Comparison of ENCODE assay signal across 9 cellular contexts in the genomic region with DNA sequence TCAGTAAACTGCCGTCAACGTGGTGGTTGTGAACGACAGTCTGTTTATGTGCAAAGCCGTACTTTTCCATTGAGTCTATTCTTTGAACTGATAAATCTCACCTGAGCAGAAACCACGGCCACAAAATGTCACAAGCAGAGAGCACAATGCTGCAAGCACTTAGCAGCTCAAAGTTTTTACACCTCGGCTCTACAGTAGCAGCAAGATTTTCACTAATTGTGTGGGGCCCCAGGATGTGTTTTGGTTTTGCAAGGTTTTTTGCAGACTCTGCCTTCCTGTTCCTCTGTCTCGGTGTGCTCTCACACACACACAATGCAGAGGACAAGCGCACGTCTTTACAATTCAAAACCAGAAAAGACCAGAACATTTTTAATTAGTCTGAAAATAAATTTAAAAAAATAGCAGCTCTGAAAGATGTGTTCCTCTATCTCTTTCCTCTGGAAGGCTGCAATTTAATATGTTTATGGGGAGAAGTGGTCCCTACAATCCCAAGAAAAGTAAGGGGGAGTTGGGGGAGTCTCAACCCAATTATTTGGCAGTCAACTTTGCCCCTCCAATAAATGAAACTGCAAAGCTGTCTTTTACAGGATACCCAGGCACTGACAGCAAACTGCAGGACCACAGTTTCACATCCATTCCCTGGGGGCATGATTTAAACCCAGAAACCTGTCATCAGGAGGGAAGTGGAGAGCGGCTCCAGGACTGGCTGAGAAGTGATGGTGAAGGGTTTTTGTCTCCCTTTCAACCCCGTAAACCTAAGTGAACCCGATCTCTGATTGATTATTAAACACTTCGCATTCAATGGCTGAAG.
DNase-seq lines count a peak whose midpoint lies in the region; ATAC-seq lines count a peak whose summit lies in the region.
"Had no signal": no experiment of that assay in that cellular context is flagged by ENCODE, and none has a peak within 500 bp of the region (broad histone marks: within the 10 kb centered on the region; RNA-seq: fewer than 3 reads in every experiment).

No MANE protein-coding gene starts in this region.

- H3K36me3 Mint-ChIP-seq in central memory CD8-positive, alpha-beta T cell (ENCODE audit: insufficient read depth), result peaks cover 15% of the 10 kb centered on the region

- H3K4me1 Mint-ChIP-seq in central memory CD8-positive, alpha-beta T cell, result peaks cover 79% of the 10 kb centered on the region

- ATAC-seq in GM18858 (IDR thresholded peaks at IDR 0.05; ENCODE audit: unreplicated experiment) (peak; percentile 55), HG02840 (IDR thresholded peaks at IDR 0.05; ENCODE audit: low FRiP score, unreplicated experiment) (peak; percentile 69)
- peak; percentile 90 for ATAC-seq in central memory CD8-positive, alpha-beta T cell (replicated peaks; ENCODE audit: extremely low read depth, poor library complexity, severe bottlenecking)
- ATAC-seq: Panc1 had no signal

- peaks cover 11% of the 10 kb centered on the region for H3K9me3 Mint-ChIP-seq in central memory CD8-positive, alpha-beta T cell

- H3K4me3 Mint-ChIP-seq in central memory CD8-positive, alpha-beta T cell, result peak overlapping the region; percentile 70

- no peaks in the 10 kb centered on the region for H3K27me3 Mint-ChIP-seq in central memory CD8-positive, alpha-beta T cell

- H3K27ac Mint-ChIP-seq in central memory CD8-positive, alpha-beta T cell (ENCODE audit: low read depth), result peak overlapping the region; percentile 100

- peak; percentile 90 for DNase-seq in RPMI8226
- DNase-seq in central memory CD8-positive, alpha-beta T cell (ENCODE audit: low spot score in 2 of 2), result peak; percentile 26 to 77
- peak; percentile 21 to 33 for DNase-seq in stimulated activated CD8-positive, alpha-beta memory T cell treated with anti-CD3 and anti-CD28 coated beads, Interleukin-4, amount 100 ng/mL, for 1 hour (ENCODE audit: low read depth in 2 of 2, low spot score in 1 of 2)
- DNase-seq in NCI-H82 treated with DMSO at 0.1 percent for 48 hours (lab: John Stamatoyannopoulos, UW; ENCODE audit: unreplicated experiment), result no peak
- no peak for DNase-seq in inferior parietal cortex (ENCODE audit: extremely low spot score)
- no peak for DNase-seq in globus pallidus (ENCODE audit: low spot score)

Comparison
In these comparisons a context has a peak if more than half of its experiments do, and no peak if none do; other contexts are left out.
1. DNase-seq: peak in RPMI8226 (single experiment), central memory CD8-positive, alpha-beta T cell (2 of 2) and stimulated activated CD8-positive, alpha-beta memory T cell treated with anti-CD3 and anti-CD28 coated beads, Interleukin-4, amount 100 ng/mL, for 1 hour (2 of 2); none in NCI-H82 treated with DMSO at 0.1 percent for 48 hours (single experiment), inferior parietal cortex (single experiment) and globus pallidus (single experiment).
2. Peak in every context shown above with its lines, with median percentiles within 50 percentile points of each other: ATAC-seq.